ENCODE assay signal across 8 cellular contexts in genomic region chr3:153970735-153971347, GRCh38.
DNase-seq lines count a peak whose midpoint lies in the region; ATAC-seq, FAIRE-seq and TF ChIP-seq lines count a peak whose summit lies in the region.

No MANE protein-coding gene starts in this region.

- no peaks in the 10 kb centered on the region for H3K36me3 ChIP-seq in cardiac muscle cell

- no peaks in the 10 kb centered on the region for H3K27me3 ChIP-seq in cardiac muscle cell

- intact Hi-C loops in Right ventricle myocardium superior (cut with DNase I) = no loop called here

- no peaks in the 10 kb centered on the region for H3K4me1 ChIP-seq in cardiac muscle cell (ENCODE audit: low read depth)

- peak in 1 of 2 donors; percentile 55 for DNase-seq in cardiac muscle cell (ENCODE audit: low read depth in 1 of 2, low spot score in 1 of 2)
- DNase-seq in Right ventricle myocardium superior = no peak
- DNase-seq in RKO (ENCODE audit: low spot score) = peak; percentile 56
- peak; percentile 51 for DNase-seq in fibroblast of the aortic adventitia (ENCODE audit: low read depth)
- DNase-seq in urothelium cell line (ENCODE audit: low spot score) = peak; percentile 12
- DNase-seq in NCI-H510A (lab: John Stamatoyannopoulos, UW) = no peak

- no peaks in the 10 kb centered on the region for H3K9me3 ChIP-seq in cardiac muscle cell (ENCODE audit: low read depth)

- H3K4me3 ChIP-seq in cardiac muscle cell = no peak overlapping the region
- no peak overlapping the region for H3K4me3 ChIP-seq in fibroblast of the aortic adventitia (ENCODE audit: low read depth, low read length)

- TF ChIP-seq CTCF in cardiac muscle cell (IDR thresholded peaks at IDR 0.05; ENCODE audit: low read depth, low read length) (peak; percentile 66), fibroblast of the aortic adventitia (IDR thresholded peaks at IDR 0.05; ENCODE audit: insufficient read depth, low read length) (peak; percentile 64)

- no peak for FAIRE-seq in urothelium cell line (lab: Jason Lieb, UNC)

- H3K27ac ChIP-seq in cardiac muscle cell = no peak overlapping the region

- ATAC-seq in Right ventricle myocardium superior (ENCODE audit: poor library complexity) (no peak), HG02970 (IDR thresholded peaks at IDR 0.05; ENCODE audit: low FRiP score, unreplicated experiment) (no peak), GM18870 (IDR thresholded peaks at IDR 0.05; ENCODE audit: unreplicated experiment) (no peak)

Comparison
In these comparisons a context has a peak if more than half of its experiments do, and no peak if none do; other contexts are left out.
1. DNase-seq: peak in RKO (single experiment), fibroblast of the aortic adventitia (single experiment) and urothelium cell line (single experiment); none in Right ventricle myocardium superior (single experiment) and NCI-H510A (single experiment).